In the genomic region with DNA sequence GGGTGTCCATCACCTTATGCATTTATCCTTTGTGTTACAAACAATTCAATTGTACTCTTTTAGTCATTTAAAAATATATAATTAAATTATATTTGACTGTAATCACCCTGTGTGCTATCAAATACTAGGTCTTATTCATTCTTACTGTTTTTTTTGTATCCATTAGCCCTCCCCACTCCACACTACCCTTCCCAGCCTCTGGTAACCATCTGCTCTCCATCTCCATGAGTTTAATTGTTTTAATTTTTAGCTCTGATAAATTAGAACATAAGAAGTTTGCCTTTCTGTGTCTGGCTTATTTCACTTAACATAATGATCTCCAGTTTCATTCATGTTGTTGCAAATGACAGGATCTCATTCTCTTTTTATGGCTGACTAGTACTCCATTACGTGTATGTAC, we compare ENCODE assay signal across 29 cellular contexts. TPM values are rescaled to one million over a fixed set of nuclear protein-coding genes. Genes with fewer than 3 reads are reported as not detected.
DNase-seq lines count a peak whose midpoint lies in the region; ATAC-seq and TF ChIP-seq lines count a peak whose summit lies in the region.
"Had no signal": no experiment of that assay in that cellular context is flagged by ENCODE, and none has a peak within 500 bp of the region (broad histone marks: within the 10 kb centered on the region; RNA-seq: fewer than 3 reads in every experiment).

No MANE protein-coding gene starts in this region.

- BruUV-seq in OCI-LY7 (replicated peaks; lab: Mats Ljungman, UMichigan), result no TSS peak

- H3K27ac ChIP-seq in OCI-LY7 (ENCODE audit: low read depth, low read length, poor library complexity, severe bottlenecking), result peak overlapping the region; percentile 91
- H3K27ac ChIP-seq: PC-9, SJSA1 had no signal

- H3K36me3 Mint-ChIP-seq in stimulated activated naive B cell treated with anti-CD40 and anti-IgM and Interleukin-4, amounts not matched to agents 10 μg/mL and 1 μg/mL and 100 μg/mL, for 72 hours, result peaks cover 9 to 22% of the 10 kb centered on the region in 2 donors

- H3K9me2 ChIP-seq in OCI-LY7 (ENCODE audit: insufficient read depth, low read length), result no peaks in the 10 kb centered on the region

- H4K20me1 ChIP-seq in OCI-LY7 (ENCODE audit: insufficient read depth, low read length), result no peaks in the 10 kb centered on the region

- H3K4me3 Mint-ChIP-seq in stimulated activated naive B cell treated with anti-CD40 and anti-IgM and Interleukin-4, amounts not matched to agents 10 μg/mL and 1 μg/mL and 100 μg/mL, for 72 hours, result peak overlapping the region; percentile 14 to 55
- H3K4me3 Mint-ChIP-seq: CD4-positive, CD25-positive, alpha-beta regulatory T cell; T-helper 2 cell treated with Interferon-gamma antibody and Interleukin-4, amounts not matched to agents 5 μg/mL and 100 μg/mL, for 36 hours had no signal

- H3K36me3 ChIP-seq in OCI-LY7 (ENCODE audit: insufficient read depth, low read length), result peaks cover 19% of the 10 kb centered on the region; the same call in 1 of the 2 replicates
- H3K36me3 ChIP-seq: SJSA1 had no signal

- peak overlapping the region; percentile 85 for H3K4me2 ChIP-seq in OCI-LY7 (ENCODE audit: low read length)
- H3K4me2 ChIP-seq: PC-9 had no signal

- no peak for TF ChIP-seq CTCF in OCI-LY7 (conservative IDR thresholded peaks at IDR 0.05; ENCODE audit: low read length)

- POLR2A ChIA-PET in OCI-LY7 (lab: Charles Lee), result interaction anchor here (0.9 to 1.2 kb wide), 2 partner anchors 14 to 43 kb away, joined by 3 read pairs; no protein-coding TSS in a partner anchor

- H3K4me1 ChIP-seq in OCI-LY7 (ENCODE audit: insufficient read depth, low read length, poor library complexity, severe bottlenecking), result peaks cover 55% of the 10 kb centered on the region
- H3K4me1 ChIP-seq: SJSA1 had no signal

- peaks cover 34 to 48% of the 10 kb centered on the region in 2 donors for H3K4me1 Mint-ChIP-seq in stimulated activated naive B cell treated with anti-CD40 and anti-IgM and Interleukin-4, amounts not matched to agents 10 μg/mL and 1 μg/mL and 100 μg/mL, for 72 hours
- H3K4me1 Mint-ChIP-seq: CD4-positive, CD25-positive, alpha-beta regulatory T cell had no signal

- no peak overlapping the region for H2AFZ ChIP-seq in OCI-LY7 (ENCODE audit: low read length)
- H2AFZ ChIP-seq: PC-9 had no signal

- peak overlapping the region; percentile 90 for H3K27ac Mint-ChIP-seq in stimulated activated naive B cell treated with anti-CD40 and anti-IgM and Interleukin-4, amounts not matched to agents 10 μg/mL and 1 μg/mL and 100 μg/mL, for 72 hours
- H3K27ac Mint-ChIP-seq: T-helper 2 cell treated with Interferon-gamma antibody and Interleukin-4, amounts not matched to agents 5 μg/mL and 100 μg/mL, for 36 hours had no signal

- CTCF ChIA-PET in OCI-LY7 (lab: Charles Lee; ENCODE audit: unreplicated experiment), result no interaction called here

- peak; percentile 70 to 81 for ATAC-seq in stimulated activated naive B cell treated with anti-CD40 and anti-IgM and Interleukin-4, amounts not matched to agents 10 μg/mL and 1 μg/mL and 100 μg/mL, for 72 hours (replicated peaks)
- ATAC-seq in GM21381 (IDR thresholded peaks at IDR 0.05; ENCODE audit: unreplicated experiment), result no peak

- H3K27me3 Mint-ChIP-seq in stimulated activated naive B cell treated with anti-CD40 and anti-IgM and Interleukin-4, amounts not matched to agents 10 μg/mL and 1 μg/mL and 100 μg/mL, for 72 hours, result no peaks in the 10 kb centered on the region
- H3K27me3 Mint-ChIP-seq: CD4-positive, CD25-positive, alpha-beta regulatory T cell had no signal

- DNase-seq in NOMO-1 treated with DMSO at 0.1 percent for 48 hours (lab: John Stamatoyannopoulos, UW; ENCODE audit: unreplicated experiment) (peak; percentile 38), NOMO-1 treated with dmso at 0.1 percent for 144 hours (lab: John Stamatoyannopoulos, UW; ENCODE audit: unreplicated experiment) (no peak), MV-4-11 (lab: John Stamatoyannopoulos, UW) (peak; percentile 53), OCI-LY7 (ENCODE audit: low spot score) (no peak), globus pallidus (ENCODE audit: low spot score) (no peak), iPS-NIHi7 (ENCODE audit: extremely low spot score) (no peak)
- DNase-seq in stimulated activated naive B cell treated with anti-CD40 and anti-IgM and Interleukin-4, amounts not matched to agents 10 μg/mL and 1 μg/mL and 100 μg/mL, for 72 hours, result no peak
- DNase-seq: 8988T; CD4-positive, CD25-positive, alpha-beta regulatory T cell; DMS153; DND-41; H7; KBM-7; NCI-H1105; NCI-H146; NCI-H1930; NCI-H446; NCI-H526; NCI-H82; NK-92 treated with Interleukin-12 subunit alpha and Interleukin-12 subunit beta, amount 100 ng/mL, for 24 hours; PC-9; Right ventricle myocardium superior; T-helper 1 cell had no signal

- peaks cover 18% of the 10 kb centered on the region for H3K9me3 ChIP-seq in OCI-LY7 (ENCODE audit: low read length)
- H3K9me3 ChIP-seq: SJSA1 had no signal

- no peaks in the 10 kb centered on the region for H3K79me2 ChIP-seq in OCI-LY7 (ENCODE audit: insufficient read depth, low read depth, low read length)

- no peak overlapping the region for H3K4me3 ChIP-seq in OCI-LY7 (ENCODE audit: low read depth, low read length, poor library complexity, severe bottlenecking)
- H3K4me3 ChIP-seq: PC-9, SJSA1 had no signal

- intact Hi-C loops in OCI-LY7 (cut with micrococcal nuclease; ENCODE audit: unreplicated experiment), result no loop called here

- H3K9me3 Mint-ChIP-seq in stimulated activated naive B cell treated with anti-CD40 and anti-IgM and Interleukin-4, amounts not matched to agents 10 μg/mL and 1 μg/mL and 100 μg/mL, for 72 hours, result peaks cover 8 to 14% of the 10 kb centered on the region in 2 donors
- H3K9me3 Mint-ChIP-seq: T-helper 2 cell treated with Interferon-gamma antibody and Interleukin-4, amounts not matched to agents 5 μg/mL and 100 μg/mL, for 36 hours had no signal

RNA-seq across cellular contexts. Expression of a gene that starts 16.8 kb away (rescaled TPM):
- 2.3 and 2.7 TPM in 2 replicates for total RNA-seq in OCI-LY7 (2014; rRNA removed; shearing (Covaris generic))
- 2.2 and 3.6 TPM in 2 replicates for total RNA-seq in OCI-LY7 (2022)
- total RNA-seq: LHCN-M2, MCF 10A, PC-9, Right ventricle myocardium superior, RPMI7951, SJSA1 had no signal

RNA-seq across cellular contexts. Expression of a gene that starts 40.2 kb away (rescaled TPM):
- 11.2 and 34.9 TPM in 2 replicates for total RNA-seq in OCI-LY7 (2014; rRNA removed; shearing (Covaris generic))
- total RNA-seq in OCI-LY7 (2022), result 22.7 and 24.2 TPM in 2 replicates

Comparison
In these comparisons a context has a peak if more than half of its experiments do, and no peak if none do; other contexts are left out.
1. DNase-seq: peak in NOMO-1 treated with DMSO at 0.1 percent for 48 hours (single experiment) and MV-4-11 (single experiment); none in NOMO-1 treated with dmso at 0.1 percent for 144 hours (single experiment), OCI-LY7 (single experiment), stimulated activated naive B cell treated with anti-CD40 and anti-IgM and Interleukin-4, amounts not matched to agents 10 μg/mL and 1 μg/mL and 100 μg/mL, for 72 hours (single experiment), globus pallidus (single experiment) and iPS-NIHi7 (single experiment).